ENCODE assay signal across 17 cellular contexts in the genomic region with DNA sequence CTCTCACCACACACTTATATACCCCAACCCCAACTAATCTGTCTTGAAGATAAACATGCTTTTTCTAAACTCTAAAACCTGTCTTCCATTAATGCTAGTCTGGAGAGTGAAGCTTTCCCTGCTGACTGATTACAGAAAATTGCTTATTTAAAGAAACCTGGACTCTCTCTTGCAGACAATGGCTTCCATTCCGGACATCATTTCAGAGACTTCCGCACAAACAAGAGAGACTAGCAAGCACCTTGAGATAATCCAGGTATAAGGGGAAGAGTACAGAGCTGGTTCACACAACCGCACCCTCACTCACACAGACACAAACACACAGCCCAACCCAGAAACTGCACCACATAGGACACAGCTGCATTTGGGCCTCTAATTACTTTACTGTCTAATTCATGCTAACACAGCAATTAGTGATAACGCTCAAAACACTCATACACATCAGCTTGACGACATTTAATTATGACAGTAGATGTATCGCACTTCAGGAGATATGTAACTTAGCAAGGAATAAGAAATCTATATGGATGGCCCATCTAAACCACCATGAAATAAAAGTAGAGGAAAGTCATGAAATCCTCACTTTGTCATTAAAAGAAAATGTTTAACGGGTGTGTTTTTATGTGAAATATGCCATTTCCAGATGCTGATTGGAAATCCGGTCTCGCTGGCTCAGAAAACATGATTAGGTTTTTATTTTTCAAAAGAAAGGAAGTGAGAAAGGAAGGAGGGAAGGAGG.
"Had no signal": no experiment of that assay in that cellular context is flagged by ENCODE, and none has a peak within 500 bp of the region (broad histone marks: within the 10 kb centered on the region; RNA-seq: fewer than 3 reads in every experiment).

No MANE protein-coding gene starts in this region.

- H3K4me3 ChIP-seq: colonic mucosa, esophagus muscularis mucosa, gastrocnemius medialis, heart right ventricle, mucosa of descending colon, psoas muscle, thyroid gland, upper lobe of right lung had no signal

- ATAC-seq: gastrocnemius medialis; heart right ventricle; mucosa of descending colon; naive thymus-derived CD8-positive, alpha-beta T cell; psoas muscle; sciatic nerve; upper lobe of right lung had no signal

- DNase-seq: colonic mucosa; effector CD4-positive, alpha-beta T cell; gastrocnemius medialis; heart right ventricle; hypothalamus; kidney glomerular epithelial cell; mammary epithelial cell; mucosa of descending colon; naive thymus-derived CD8-positive, alpha-beta T cell; psoas muscle; retina; stimulated activated naive CD4-positive, alpha-beta T cell; thyroid gland; upper lobe of right lung had no signal

- H3K27me3 ChIP-seq: colonic mucosa, esophagus muscularis mucosa, gastrocnemius medialis, heart right ventricle, neutrophil, thyroid gland, upper lobe of right lung had no signal

- H3K9me3 ChIP-seq: colonic mucosa, gastrocnemius medialis, neutrophil, thyroid gland, upper lobe of right lung had no signal

- H3K4me1 ChIP-seq: colonic mucosa, esophagus muscularis mucosa, gastrocnemius medialis, psoas muscle, thyroid gland, upper lobe of right lung had no signal

- H3K4me3 Mint-ChIP-seq: naive thymus-derived CD8-positive, alpha-beta T cell had no signal

- H3K27ac ChIP-seq: colonic mucosa, esophagus muscularis mucosa, gastrocnemius medialis, heart right ventricle, psoas muscle, thyroid gland, upper lobe of right lung had no signal

- H3K36me3 ChIP-seq: colonic mucosa, esophagus muscularis mucosa, gastrocnemius medialis, heart right ventricle, neutrophil, thyroid gland, upper lobe of right lung had no signal
